In the genomic region with DNA sequence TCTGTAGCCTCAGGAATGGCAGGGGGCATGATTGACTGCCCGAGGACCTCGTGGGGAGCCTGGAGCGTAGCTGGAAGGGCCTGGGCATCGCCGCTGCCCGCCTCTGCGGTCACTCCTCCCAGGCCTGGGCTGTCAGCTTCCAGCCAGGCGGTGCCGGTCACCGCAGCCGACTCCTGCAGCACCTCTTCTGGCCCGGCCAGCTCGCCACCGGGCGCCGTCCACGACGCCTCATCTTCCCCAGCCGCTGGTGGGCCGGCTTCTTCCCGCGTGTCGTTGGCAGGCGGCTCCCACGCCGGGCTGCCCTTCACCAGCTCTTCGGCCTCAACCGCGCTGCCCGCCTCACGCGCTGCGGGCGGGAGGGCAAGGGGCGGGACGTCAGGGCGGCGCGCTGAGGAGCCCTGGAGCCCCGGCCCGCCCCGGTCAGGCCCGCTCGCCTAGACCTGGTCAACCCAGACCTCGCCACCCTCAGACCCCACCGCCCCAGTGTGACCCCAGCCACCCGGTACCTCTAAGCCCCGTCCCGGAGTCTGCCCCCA, we compare ENCODE assay signal across 8 cellular contexts. TPM values are rescaled to one million over a fixed set of nuclear protein-coding genes. Genes with fewer than 3 reads are reported as not detected.
DNase-seq lines count a peak whose midpoint lies in the region; ATAC-seq and TF ChIP-seq lines count a peak whose summit lies in the region.

No MANE protein-coding gene starts in this region.

- H3K36me3 ChIP-seq in HUES6 (ENCODE audit: control insufficient read depth, insufficient read depth, low read length), result no peaks in the 10 kb centered on the region
- no peaks in the 10 kb centered on the region for H3K36me3 ChIP-seq in colonic mucosa

- H3K27me3 Mint-ChIP-seq in mesothelial cell of epicardium (ENCODE audit: low read depth), result peaks cover 63% of the 10 kb centered on the region

- H3K4me3 ChIP-seq in AG04450 (ENCODE audit: low read depth, low read length) (peak overlapping the region; percentile 54), HUES6 (ENCODE audit: low read depth, low read length) (peak overlapping the region; percentile 58), colonic mucosa (peak overlapping the region; percentile 65)

- no peak overlapping the region for H3K27ac Mint-ChIP-seq in mesothelial cell of epicardium

- no peak overlapping the region for H3K27ac ChIP-seq in AG04450 (ENCODE audit: low read depth, low read length)
- no peak overlapping the region for H3K27ac ChIP-seq in HUES6 (ENCODE audit: low read depth, low read length)
- H3K27ac ChIP-seq in colonic mucosa, result no peak overlapping the region

- H3K4me1 ChIP-seq in HUES6 (ENCODE audit: control insufficient read depth, insufficient read depth, low read length), result peaks cover 8% of the 10 kb centered on the region; the same call in 1 of the 2 replicates
- peaks cover 7% of the 10 kb centered on the region for H3K4me1 ChIP-seq in colonic mucosa

- POLR2A ChIA-PET in AG04450 (lab: Yijun Ruan, JAX), result interaction anchor here (0.6 to 1.3 kb wide), 3 partner anchors 15 to 48 kb away, joined by 3 to 6 read pairs (median 3); no protein-coding TSS in a partner anchor

- ATAC-seq in HG03521 (IDR thresholded peaks at IDR 0.05; ENCODE audit: unreplicated experiment), result no peak

- peak overlapping the region; percentile 46 for H3K4me3 Mint-ChIP-seq in mesothelial cell of epicardium

- intact Hi-C loops in colonic mucosa (cut with DNase I), result no loop called here

- CTCF ChIA-PET in AG04450 (lab: Charles Lee), result interaction anchor here (1.3 kb wide), 1 partner anchor 57 kb away, joined by 3 read pairs; no protein-coding TSS in a partner anchor

- H3K36me3 Mint-ChIP-seq in mesothelial cell of epicardium, result no peaks in the 10 kb centered on the region

- H3K9ac ChIP-seq in HUES6 (ENCODE audit: low read length) (no peak overlapping the region), colonic mucosa (ENCODE audit: low read depth in 2 of 2, low read length in 2 of 2) (peak overlapping the region in 1 of 2 donors; percentile 27)

- peaks cover 5% of the 10 kb centered on the region for H3K4me1 Mint-ChIP-seq in mesothelial cell of epicardium

- no peaks in the 10 kb centered on the region for H3K9me3 Mint-ChIP-seq in mesothelial cell of epicardium

- no peak for TF ChIP-seq CTCF in AG04450 (IDR thresholded peaks at IDR 0.05; ENCODE audit: low read depth, low read length)
- TF ChIP-seq CTCF in colonic mucosa (IDR thresholded peaks at IDR 0.05), result no peak
- TF ChIP-seq CTCF in mesothelial cell of epicardium (IDR thresholded peaks at IDR 0.05; ENCODE audit: unreplicated experiment), result no peak

- H3K27me3 ChIP-seq in AG04450 (ENCODE audit: control insufficient read depth, insufficient read depth, low read length), result peaks cover 36% of the 10 kb centered on the region
- H3K27me3 ChIP-seq in HUES6 (ENCODE audit: control insufficient read depth, insufficient read depth, low read length), result peaks cover 54% of the 10 kb centered on the region
- peaks cover 14% of the 10 kb centered on the region for H3K27me3 ChIP-seq in colonic mucosa

- DNase-seq in AG04450 (ENCODE audit: low read depth, low spot score), result no peak
- DNase-seq in colonic mucosa, result peak; percentile 20
- DNase-seq in mesothelial cell of epicardium (ENCODE audit: low spot score in 2 of 2, unreplicated experiment in 2 of 2), result peak in 1 of 2 experiments; percentile 42
- no peak for DNase-seq in hippocampal formation (lab: John Stamatoyannopoulos, UW)
- DNase-seq in HT-29 (ENCODE audit: low spot score), result no peak
- DNase-seq in GOT3 (lab: John Stamatoyannopoulos, UW), result no peak

- H3K9me3 ChIP-seq in AG04450 (ENCODE audit: control insufficient read depth, insufficient read depth, low read length), result no peaks in the 10 kb centered on the region; the same call in 1 of the 2 replicates
- no peaks in the 10 kb centered on the region for H3K9me3 ChIP-seq in HUES6 (ENCODE audit: control insufficient read depth, insufficient read depth, low read depth, low read length)
- H3K9me3 ChIP-seq in colonic mucosa, result no peaks in the 10 kb centered on the region

RNA-seq across cellular contexts. Expression of gene CSPG5, which starts 1.0 kb away (rescaled TPM):
- not detected in 2 replicates for polyA plus RNA-seq in AG04450 (2011; rRNA removed)
- polyA minus RNA-seq in AG04450 (2011; rRNA and poly(A)+ RNA removed), result 0.05 and 0.13 TPM in 2 replicates
- total RNA-seq in colonic mucosa (under 1 TPM; 0.66 to 0.74 TPM), mesothelial cell of epicardium (0.84 to 1.1 TPM (median 1.1 TPM) in 3 replicates)
- total RNA-seq in HT-29 (2014; rRNA removed; shearing (Covaris generic)), result 1.2 and 2.1 TPM in 2 replicates
